18 cellular contexts compared by ENCODE assay signal in genomic region chrX:153772608-153773217, GRCh38. TPM values are rescaled to one million over a fixed set of nuclear protein-coding genes. Genes with fewer than 3 reads are reported as not detected.
"Had no signal": no experiment of that assay in that cellular context is flagged by ENCODE, and none has a peak within 500 bp of the region (broad histone marks: within the 10 kb centered on the region; RNA-seq: fewer than 3 reads in every experiment).

No MANE protein-coding gene starts in this region.

- H3K4me3 ChIP-seq: adrenal gland, breast epithelium, ovary had no signal

- H3K4me1 ChIP-seq: adrenal gland, breast epithelium had no signal

- FAIRE-seq: astrocyte had no signal

- DNase-seq: activated CD8-positive, alpha-beta T cell treated with anti-CD3 and anti-CD28 coated beads for 36 hours; activated T-cell treated with anti-CD3 and anti-CD28 coated beads, Interleukin-2, amount 50 U/mL, for 4 hours; adrenal gland; cerebellar nuclear complex; dermis blood vessel endothelial cell; effector memory CD8-positive, alpha-beta T cell; mesendoderm; naive thymus-derived CD8-positive, alpha-beta T cell; stimulated activated CD8-positive, alpha-beta memory T cell treated with anti-CD3 and anti-CD28 coated beads, Interleukin-4, amount 100 ng/mL, for 48 hours; stimulated activated naive CD4-positive, alpha-beta T cell; SW 1271; T-helper 2 cell had no signal

- H3K36me3 ChIP-seq: breast epithelium, ovary had no signal

- H3K27ac ChIP-seq: adrenal gland, breast epithelium, ovary, VCaP had no signal

- ATAC-seq: activated CD4-positive, alpha-beta T cell treated with anti-CD3 and anti-CD28 coated beads for 36 hours; activated CD8-positive, alpha-beta T cell treated with anti-CD3 and anti-CD28 coated beads for 36 hours; activated naive CD4-positive, alpha-beta T cell treated with anti-CD3 and anti-CD28 coated beads, Interleukin-2, amount 50 U/mL, for 72 hours; activated T-cell treated with anti-CD3 and anti-CD28 coated beads, Interleukin-2, amount 50 U/mL, for 4 hours; effector memory CD8-positive, alpha-beta T cell; naive thymus-derived CD8-positive, alpha-beta T cell had no signal

- H3K27me3 ChIP-seq: adrenal gland, ovary had no signal

- H3K9me3 ChIP-seq: adrenal gland, breast epithelium, ovary had no signal

RNA-seq across cellular contexts. Expression of gene SRPK3, which starts 8.1 kb away (rescaled TPM):
- total RNA-seq: activated CD4-positive, alpha-beta T cell treated with anti-CD3 and anti-CD28 coated beads for 36 hours; activated naive CD4-positive, alpha-beta T cell treated with anti-CD3 and anti-CD28 coated beads, Interleukin-2, amount 50 U/mL, for 72 hours; activated T-cell treated with anti-CD3 and anti-CD28 coated beads, Interleukin-2, amount 50 U/mL, for 4 hours; astrocyte; naive thymus-derived CD8-positive, alpha-beta T cell had no signal
- polyA plus RNA-seq: naive thymus-derived CD8-positive, alpha-beta T cell had no signal

RNA-seq across cellular contexts. Expression of gene PLXNB3, which starts 8.7 kb away (rescaled TPM):
- polyA plus RNA-seq: naive thymus-derived CD8-positive, alpha-beta T cell had no signal
